14 cellular contexts compared by ENCODE assay signal in the genomic region with DNA sequence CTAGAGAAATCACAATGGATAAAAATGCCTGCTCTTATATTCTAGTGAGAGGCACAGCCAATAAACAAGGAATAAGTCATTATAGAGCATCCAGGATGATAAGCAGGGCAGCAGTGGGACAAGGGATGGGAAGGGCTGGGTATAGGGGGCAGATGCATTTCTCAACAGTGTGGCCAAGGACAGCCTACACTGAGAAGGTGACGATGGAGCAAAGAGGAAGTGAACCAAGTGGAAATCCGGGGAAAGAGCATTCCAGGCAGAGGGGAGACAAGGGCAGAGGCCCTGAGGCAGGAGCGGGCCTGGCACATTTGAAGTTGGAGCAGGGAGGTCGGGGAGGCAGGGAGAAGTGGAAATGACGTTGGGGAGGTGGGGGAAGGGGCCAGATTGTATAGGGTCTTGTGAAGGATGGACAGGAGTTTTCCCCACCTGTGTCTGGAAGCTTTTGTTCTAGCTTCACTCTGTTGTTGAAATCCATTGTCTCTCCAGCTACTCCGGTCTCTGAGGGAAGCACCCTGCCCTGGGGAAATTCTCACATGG.
"Had no signal": no experiment of that assay in that cellular context is flagged by ENCODE, and none has a peak within 500 bp of the region (broad histone marks: within the 10 kb centered on the region; RNA-seq: fewer than 3 reads in every experiment).

No MANE protein-coding gene starts in this region.

- H3K27me3 ChIP-seq: esophagus squamous epithelium, foreskin keratinocyte, ovary had no signal

- FAIRE-seq: endometrium, TTC549 had no signal

- ATAC-seq: foreskin keratinocyte had no signal

- H3K9me3 ChIP-seq: esophagus squamous epithelium, ovary, stomach, thoracic aorta had no signal

- DNase-seq: activated CD4-positive, alpha-beta T cell treated with anti-CD3 and anti-CD28 coated beads, Interleukin-2, amount 50 U/mL, for 1 hour; activated effector memory CD4-positive, alpha-beta T cell treated with anti-CD3 and anti-CD28 coated beads, Interleukin-2, amount 50 U/mL, for 16 hours; activated naive CD8-positive, alpha-beta T cell treated with anti-CD3 and anti-CD28 coated beads, Interleukin-2, amount 10 ng/mL, durations not matched to agents 7 days and 5 days; activated T-cell treated with anti-CD3 and anti-CD28 coated beads, Interleukin-2, amount 50 U/mL, for 1 hour; anterior cingulate cortex; esophagus squamous epithelium; foreskin keratinocyte; head of caudate nucleus; mammary epithelial cell; ovary; stomach had no signal

- H3K27ac ChIP-seq: esophagus squamous epithelium, foreskin keratinocyte, stomach, thoracic aorta had no signal

- H3K36me3 ChIP-seq: esophagus squamous epithelium, ovary, stomach, thoracic aorta had no signal

- H3K4me3 ChIP-seq: esophagus squamous epithelium, ovary, stomach, thoracic aorta had no signal
